24 cellular contexts compared by ENCODE assay signal in the genomic region with DNA sequence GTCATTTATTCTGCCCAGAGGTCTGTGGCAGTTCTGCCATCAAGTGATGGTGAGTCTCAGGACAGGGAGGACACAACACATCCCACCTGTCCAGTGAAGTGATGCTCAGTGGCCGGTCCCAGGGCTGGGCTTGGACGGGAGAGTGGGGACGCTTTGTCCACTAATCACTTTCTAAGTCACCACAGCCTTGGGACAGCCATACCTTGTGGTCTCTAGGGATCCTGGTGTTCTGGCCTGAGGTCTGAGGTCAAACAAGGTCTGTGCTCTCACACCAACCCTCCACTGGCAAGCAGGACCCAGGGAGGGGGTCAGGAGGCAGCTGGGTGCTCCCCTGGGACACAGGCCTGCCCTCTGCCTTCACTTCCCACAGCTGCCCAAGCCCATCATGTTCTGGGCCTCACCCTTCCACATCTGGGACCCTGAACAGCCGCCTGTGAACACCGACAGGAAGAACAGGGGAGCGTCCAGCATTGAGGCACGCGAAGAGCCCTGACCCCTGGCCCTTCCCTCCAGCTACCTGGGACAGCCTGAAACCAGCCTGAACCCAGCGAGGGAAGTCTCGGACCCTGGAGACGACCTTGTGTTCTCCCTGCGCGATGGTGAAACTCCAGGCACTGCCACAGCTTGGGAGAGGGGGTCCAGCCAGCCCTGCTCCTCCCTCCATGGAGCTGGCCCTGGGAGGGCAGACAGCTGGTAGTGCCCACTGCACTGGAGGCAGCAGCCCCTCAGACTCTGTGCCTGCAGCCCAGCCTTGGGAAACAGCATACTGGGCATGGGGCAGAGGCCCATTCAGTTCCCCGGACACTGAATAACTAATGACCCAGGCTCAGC. TPM values are rescaled to one million over a fixed set of nuclear protein-coding genes. Genes with fewer than 3 reads are reported as not detected.
A peak's percentile ranks its signal among the peaks of the same experiment; 100 is the strongest.
DNase-seq lines count a peak whose midpoint lies in the region; ATAC-seq, FAIRE-seq and TF ChIP-seq lines count a peak whose summit lies in the region.
"Had no signal": no experiment of that assay in that cellular context is flagged by ENCODE, and none has a peak within 500 bp of the region (broad histone marks: within the 10 kb centered on the region; RNA-seq: fewer than 3 reads in every experiment).

No MANE protein-coding gene starts in this region.

- H3K9ac ChIP-seq in kidney (ENCODE audit: low read length in 2 of 2), result no peak overlapping the region
- H3K9ac ChIP-seq: GM23248 had no signal

- no peak overlapping the region for H3K27ac Mint-ChIP-seq in T-helper 17 cell

- H3K4me1 Mint-ChIP-seq in T-helper 17 cell, result peaks cover 17% of the 10 kb centered on the region

- H3K36me3 Mint-ChIP-seq in T-helper 17 cell (ENCODE audit: low read depth), result no peaks in the 10 kb centered on the region

- H3K4me3 ChIP-seq in HEK293 (ENCODE audit: low read depth, low read length) (no peak overlapping the region), kidney (ENCODE audit: low read length in 2 of 2) (no peak overlapping the region), coronary artery (no peak overlapping the region)
- H3K4me3 ChIP-seq: GM23248 had no signal

- DNase-seq in 8988T (peak; percentile 14), kidney (peak; percentile 52), retina (peak; percentile 1), NCI-H1105 (lab: John Stamatoyannopoulos, UW) (no peak), T-helper 17 cell (no peak), D341Med (ENCODE audit: low spot score) (no peak), coronary artery (ENCODE audit: low spot score) (no peak)
- DNase-seq: C1 segment of cervical spinal cord; CD8-positive, alpha-beta memory T cell; GM23248; HCEC 1CT; KBM-7; NCI-H1694 treated with DMSO at 0.1 percent for 48 hours; NCI-H2227 treated with DMSO at 0.1 percent for 48 hours; NCI-H510A treated with DMSO at 0.1 percent for 48 hours; NCI-H774; OCI-M1; SIG-M5 had no signal

- H3K9me3 ChIP-seq in HEK293 (ENCODE audit: control insufficient read depth, insufficient read depth, low read depth, low read length) (no peaks in the 10 kb centered on the region), kidney (ENCODE audit: control insufficient read depth in 1 of 2, low read length in 2 of 2) (no peaks in the 10 kb centered on the region), T-helper 17 cell (ENCODE audit: control insufficient read depth, low read length, poor library complexity, severe bottlenecking) (no peaks in the 10 kb centered on the region)

- TF ChIP-seq CTCF in HEK293 (tag by site-specific recombination; IDR thresholded peaks at IDR 0.05) (no peak), kidney (IDR thresholded peaks at IDR 0.05; ENCODE audit: borderline replicate concordance, extremely low read depth, insufficient read depth) (no peak), coronary artery (IDR thresholded peaks at IDR 0.05) (no peak)

- POLR2A ChIA-PET in HEK293 (lab: Yijun Ruan, JAX), result no interaction called here

- CTCF ChIA-PET in HEK293 (lab: Yijun Ruan, JAX), result interaction anchor here (0.6 kb wide), 1 partner anchor 236 kb away, joined by 3 read pairs; no protein-coding TSS in a partner anchor

- no peaks in the 10 kb centered on the region for H3K27me3 Mint-ChIP-seq in T-helper 17 cell
- H3K27me3 Mint-ChIP-seq: CD8-positive, alpha-beta memory T cell had no signal

- no peak for FAIRE-seq in kidney (lab: Jason Lieb, UNC)
- FAIRE-seq: A204.1, D721Med, GM12892, GM18507, HepG2 had no signal

- no peaks in the 10 kb centered on the region for H3K36me3 ChIP-seq in HEK293 (ENCODE audit: control insufficient read depth in 2 of 2, insufficient read depth in 1 of 2, low read length in 2 of 2)
- no peaks in the 10 kb centered on the region for H3K36me3 ChIP-seq in kidney (ENCODE audit: control insufficient read depth in 1 of 2, insufficient read depth in 2 of 2, low read length in 2 of 2)

- H3K27ac ChIP-seq in HEK293 (ENCODE audit: extremely low read depth, low read depth, low read length) (no peak overlapping the region), kidney (ENCODE audit: low read depth in 2 of 2, low read length in 2 of 2) (no peak overlapping the region), coronary artery (no peak overlapping the region)
- H3K27ac ChIP-seq: GM23248 had no signal

- ATAC-seq in T-helper 17 cell, result no peak
- ATAC-seq: HepG2 had no signal

- no peak overlapping the region for H3K4me3 Mint-ChIP-seq in T-helper 17 cell

- peaks cover 5% of the 10 kb centered on the region; the same call in 1 of the 2 replicates for H3K4me1 ChIP-seq in HEK293 (ENCODE audit: control insufficient read depth, insufficient read depth, low read length)
- peaks cover 0 to 16% of the 10 kb centered on the region in 2 donors for H3K4me1 ChIP-seq in kidney (ENCODE audit: control insufficient read depth in 1 of 2, insufficient read depth in 1 of 2, low read depth in 1 of 2, low read length in 2 of 2)

- intact Hi-C loops in kidney (cut with DNase I), result no loop called here

TF ChIP-seq in HEK293, 187 proteins besides CTCF, POLR2A, EP300 and RAD21:
- TF ChIP-seq YY2 (tag by site-specific recombination; IDR thresholded peaks at IDR 0.05) (no peak), ZBTB48 (tag by site-specific recombination; IDR thresholded peaks at IDR 0.05) (no peak)
- TF ChIP-seq, protein P1, sequence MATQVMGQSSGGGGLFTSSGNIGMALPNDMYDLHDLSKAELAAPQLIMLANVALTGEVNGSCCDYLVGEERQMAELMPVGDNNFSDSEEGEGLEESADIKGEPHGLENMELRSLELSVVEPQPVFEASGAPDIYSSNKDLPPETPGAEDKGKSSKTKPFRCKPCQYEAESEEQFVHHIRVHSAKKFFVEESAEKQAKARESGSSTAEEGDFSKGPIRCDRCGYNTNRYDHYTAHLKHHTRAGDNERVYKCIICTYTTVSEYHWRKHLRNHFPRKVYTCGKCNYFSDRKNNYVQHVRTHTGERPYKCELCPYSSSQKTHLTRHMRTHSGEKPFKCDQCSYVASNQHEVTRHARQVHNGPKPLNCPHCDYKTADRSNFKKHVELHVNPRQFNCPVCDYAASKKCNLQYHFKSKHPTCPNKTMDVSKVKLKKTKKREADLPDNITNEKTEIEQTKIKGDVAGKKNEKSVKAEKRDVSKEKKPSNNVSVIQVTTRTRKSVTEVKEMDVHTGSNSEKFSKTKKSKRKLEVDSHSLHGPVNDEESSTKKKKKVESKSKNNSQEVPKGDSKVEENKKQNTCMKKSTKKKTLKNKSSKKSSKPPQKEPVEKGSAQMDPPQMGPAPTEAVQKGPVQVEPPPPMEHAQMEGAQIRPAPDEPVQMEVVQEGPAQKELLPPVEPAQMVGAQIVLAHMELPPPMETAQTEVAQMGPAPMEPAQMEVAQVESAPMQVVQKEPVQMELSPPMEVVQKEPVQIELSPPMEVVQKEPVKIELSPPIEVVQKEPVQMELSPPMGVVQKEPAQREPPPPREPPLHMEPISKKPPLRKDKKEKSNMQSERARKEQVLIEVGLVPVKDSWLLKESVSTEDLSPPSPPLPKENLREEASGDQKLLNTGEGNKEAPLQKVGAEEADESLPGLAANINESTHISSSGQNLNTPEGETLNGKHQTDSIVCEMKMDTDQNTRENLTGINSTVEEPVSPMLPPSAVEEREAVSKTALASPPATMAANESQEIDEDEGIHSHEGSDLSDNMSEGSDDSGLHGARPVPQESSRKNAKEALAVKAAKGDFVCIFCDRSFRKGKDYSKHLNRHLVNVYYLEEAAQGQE (tag by site-specific recombination; IDR thresholded peaks at IDR 0.05), result no peak
- TF ChIP-seq, protein P2, sequence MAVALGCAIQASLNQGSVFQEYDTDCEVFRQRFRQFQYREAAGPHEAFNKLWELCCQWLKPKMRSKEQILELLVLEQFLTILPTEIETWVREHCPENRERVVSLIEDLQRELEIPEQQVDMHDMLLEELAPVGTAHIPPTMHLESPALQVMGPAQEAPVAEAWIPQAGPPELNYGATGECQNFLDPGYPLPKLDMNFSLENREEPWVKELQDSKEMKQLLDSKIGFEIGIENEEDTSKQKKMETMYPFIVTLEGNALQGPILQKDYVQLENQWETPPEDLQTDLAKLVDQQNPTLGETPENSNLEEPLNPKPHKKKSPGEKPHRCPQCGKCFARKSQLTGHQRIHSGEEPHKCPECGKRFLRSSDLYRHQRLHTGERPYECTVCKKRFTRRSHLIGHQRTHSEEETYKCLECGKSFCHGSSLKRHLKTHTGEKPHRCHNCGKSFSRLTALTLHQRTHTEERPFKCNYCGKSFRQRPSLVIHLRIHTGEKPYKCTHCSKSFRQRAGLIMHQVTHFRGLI (tag by site-specific recombination; IDR thresholded peaks at IDR 0.05), result peak; percentile 52; the same call in 1 of the 2 replicates
TF ChIP-seq in HEK293: peak in this region for 1.

RNA-seq across cellular contexts. Expression of a gene that starts 19.7 kb away (rescaled TPM):
- total RNA-seq in kidney (4.2 TPM), T-helper 17 cell (10 to 100 TPM; 43.4 to 47.1 TPM)
- 0.17 TPM for polyA plus RNA-seq in kidney (ENCODE audit: insufficient read depth, low read depth, low replicate concordance)
- total RNA-seq: GM23248, HepG2 had no signal
- polyA plus RNA-seq: GM23248, HepG2 had no signal

Comparison
In these comparisons a context has a peak if more than half of its experiments do, and no peak if none do; other contexts are left out.
1. DNase-seq: peak in 8988T (single experiment), kidney (single experiment) and retina (single experiment); none in NCI-H1105 (single experiment), T-helper 17 cell (0 of 3), D341Med (single experiment) and coronary artery (single experiment).